ENCODE assay signal across 9 cellular contexts in genomic region chr10:27746364-27747095, GRCh38. TPM values are rescaled to one million over a fixed set of nuclear protein-coding genes. Genes with fewer than 3 reads are reported as not detected.
DNase-seq lines count a peak whose midpoint lies in the region; ATAC-seq and TF ChIP-seq lines count a peak whose summit lies in the region.
"Had no signal": no experiment of that assay in that cellular context is flagged by ENCODE, and none has a peak within 500 bp of the region (broad histone marks: within the 10 kb centered on the region; RNA-seq: fewer than 3 reads in every experiment).

No MANE protein-coding gene starts in this region.

- peaks cover 92% of the 10 kb centered on the region for H3K27me3 ChIP-seq in ACC112 (ENCODE audit: insufficient read depth, low read length)
- H3K27me3 ChIP-seq in HUES64 (ENCODE audit: insufficient read depth, low read length) = peaks cover 97% of the 10 kb centered on the region
- H3K27me3 ChIP-seq in neural progenitor cell = peaks cover 100% of the 10 kb centered on the region
- H3K27me3 ChIP-seq in HAP-1 (ENCODE audit: low read depth) = no peaks in the 10 kb centered on the region

- in situ Hi-C loops in HAP-1 (cut with MboI; ENCODE audit: low sequenced_read_pairs) = no loop called here

- H3F3A ChIP-seq in neural progenitor cell (ENCODE audit: low read depth) = peaks cover 14% of the 10 kb centered on the region

- peaks cover 26% of the 10 kb centered on the region for H3K4me1 Mint-ChIP-seq in neural progenitor cell

- H3K4me3 Mint-ChIP-seq in neural progenitor cell = peak overlapping the region; percentile 84

- H3K79me2 ChIP-seq in ACC112 (ENCODE audit: control insufficient read depth, insufficient read depth, low read length, unreplicated experiment) (no peaks in the 10 kb centered on the region), neural progenitor cell (ENCODE audit: low read depth) (no peaks in the 10 kb centered on the region)

- H3K36me3 ChIP-seq in ACC112 (ENCODE audit: insufficient read depth, low read length) (no peaks in the 10 kb centered on the region), HUES64 (ENCODE audit: insufficient read depth, low read length) (no peaks in the 10 kb centered on the region), neural progenitor cell (no peaks in the 10 kb centered on the region), HAP-1 (replicated peaks) (no peaks in the 10 kb centered on the region)

- H3K4me2 ChIP-seq in neural progenitor cell = peak overlapping the region; percentile 90

- no peak for ATAC-seq in esophagus mucosa
- ATAC-seq: SK-N-SH treated with all-trans-retinoic acid at 6 μM for 48 hours had no signal

- H4K20me1 ChIP-seq in neural progenitor cell (ENCODE audit: low read depth) = peaks cover 57% of the 10 kb centered on the region

- H3K9me3 ChIP-seq in HUES64 (ENCODE audit: insufficient read depth, low read depth, low read length) (no peaks in the 10 kb centered on the region), neural progenitor cell (ENCODE audit: low read depth) (no peaks in the 10 kb centered on the region), HAP-1 (peaks cover 15% of the 10 kb centered on the region)

- TF ChIP-seq CTCF in neural progenitor cell (IDR thresholded peaks at IDR 0.05) = no peak

- H2AFZ ChIP-seq in ACC112 (ENCODE audit: low read length, unreplicated experiment) = no peak overlapping the region
- peak overlapping the region; percentile 91 for H2AFZ ChIP-seq in neural progenitor cell (replicated peaks)

- WGBS in HUES64 = under 1% methylated on average over 19 of the region's 25 CpGs

- no peak overlapping the region for H3K9ac ChIP-seq in HUES64 (ENCODE audit: low read depth, low read length)
- no peak overlapping the region for H3K9ac ChIP-seq in neural progenitor cell

- no peak overlapping the region for H3K27ac ChIP-seq in ACC112 (ENCODE audit: low read depth, low read length)
- no peak overlapping the region for H3K27ac ChIP-seq in HUES64 (ENCODE audit: low read depth, low read length)
- no peak overlapping the region for H3K27ac ChIP-seq in neural progenitor cell

- DNase-seq in dermis blood vessel endothelial cell (peak; percentile 7), neural progenitor cell (ENCODE audit: low spot score) (peak; percentile 32), HAP-1 (ENCODE audit: low spot score in 2 of 2) (no peak), anterior cingulate cortex (lab: John Stamatoyannopoulos, UW) (no peak), NCI-H2029 treated with DMSO at 0.1 percent for 48 hours (lab: John Stamatoyannopoulos, UW) (no peak)

- H3K9me3 Mint-ChIP-seq in neural progenitor cell = peaks cover 2% of the 10 kb centered on the region

- H3K4me1 ChIP-seq in ACC112 (ENCODE audit: control insufficient read depth, insufficient read depth, low read length, unreplicated experiment) = peaks cover 9% of the 10 kb centered on the region
- peaks cover 8% of the 10 kb centered on the region for H3K4me1 ChIP-seq in HUES64 (ENCODE audit: insufficient read depth, low read length)
- peaks cover 25% of the 10 kb centered on the region for H3K4me1 ChIP-seq in neural progenitor cell
- H3K4me1 ChIP-seq in HAP-1 = 0 out of 2 replicates have a peak, but pooled peaks cover 4% of the 10 kb centered on the region

- no peak overlapping the region for H3K27ac Mint-ChIP-seq in neural progenitor cell

- H3K36me3 Mint-ChIP-seq in neural progenitor cell = no peaks in the 10 kb centered on the region

- H3K27me3 Mint-ChIP-seq in neural progenitor cell (ENCODE audit: insufficient read depth, low read depth) = peaks cover 65% of the 10 kb centered on the region

- peak overlapping the region; percentile 68 for H3K4me3 ChIP-seq in ACC112 (ENCODE audit: low read depth, low read length)
- H3K4me3 ChIP-seq in HUES64 (ENCODE audit: low read length) = peak overlapping the region; percentile 66
- peak overlapping the region; percentile 57 for H3K4me3 ChIP-seq in neural progenitor cell
- no peak overlapping the region for H3K4me3 ChIP-seq in HAP-1

RNA-seq across cellular contexts. Expression of gene MKX, which starts 0.9 kb away (rescaled TPM):
- polyA plus RNA-seq in HUES64 (2013, experiment 1 of 2) = 0.30 TPM
- polyA plus RNA-seq in HUES64 (2013, experiment 2 of 2) = 0.38 TPM
- 0.14 TPM in 1 of 2 replicates, not detected in the other for total RNA-seq in dermis blood vessel endothelial cell
- 0.22 TPM in 1 of 2 replicates, not detected in the other for total RNA-seq in neural progenitor cell (ENCODE audit: low replicate concordance)
- 1.4 TPM for total RNA-seq in esophagus mucosa

Comparison
In these comparisons a context has a peak if more than half of its experiments do, and no peak if none do; other contexts are left out.
1. DNase-seq: peak in dermis blood vessel endothelial cell (single experiment) and neural progenitor cell (single experiment); none in HAP-1 (0 of 2), anterior cingulate cortex (0 of 58) and NCI-H2029 treated with DMSO at 0.1 percent for 48 hours (single experiment).